ENCODE assay signal across 14 cellular contexts in genomic region chr10:84291389-84291788, GRCh38. TPM values are rescaled to one million over a fixed set of nuclear protein-coding genes. Genes with fewer than 3 reads are reported as not detected.
DNase-seq lines count a peak whose midpoint lies in the region; ATAC-seq and TF ChIP-seq lines count a peak whose summit lies in the region.
"Had no signal": no experiment of that assay in that cellular context is flagged by ENCODE, and none has a peak within 500 bp of the region (broad histone marks: within the 10 kb centered on the region; RNA-seq: fewer than 3 reads in every experiment).

No MANE protein-coding gene starts in this region.

- peaks cover 30% of the 10 kb centered on the region for H3K27me3 ChIP-seq in A673 (replicated peaks; ENCODE audit: insufficient read depth, low read depth, low read length, poor library complexity)

- H3K27ac ChIP-seq in A673 (ENCODE audit: low read depth, low read length, poor library complexity, severe bottlenecking), result no peak overlapping the region
- H3K27ac ChIP-seq: BLaER1 treated with 17β-estradiol and CSF1 and Interleukin-3, amounts not matched to agents 10 nM and 100 nM had no signal

- H3K9me3 Mint-ChIP-seq in WTC11, result no peaks in the 10 kb centered on the region
- H3K9me3 Mint-ChIP-seq: activated naive CD4-positive, alpha-beta T cell treated with anti-CD3 and anti-CD28 coated beads, Interleukin-2, amount 50 U/mL, for 24 hours had no signal

- peak; percentile 83 for ATAC-seq in WTC11
- ATAC-seq in GM18858 (IDR thresholded peaks at IDR 0.05; ENCODE audit: unreplicated experiment), result no peak
- ATAC-seq: T-helper 17 cell had no signal

- peaks cover 28% of the 10 kb centered on the region for H3K4me1 Mint-ChIP-seq in WTC11
- H3K4me1 Mint-ChIP-seq: activated naive CD4-positive, alpha-beta T cell treated with anti-CD3 and anti-CD28 coated beads, Interleukin-2, amount 50 U/mL, for 24 hours; T-helper 17 cell had no signal

- DNase-seq in A673 (ENCODE audit: low spot score) (peak; percentile 61), HuH-7 (ENCODE audit: low spot score) (peak; percentile 20), WTC11 (ENCODE audit: low spot score) (peak; percentile 48), iPS-NIHi11 (ENCODE audit: low spot score) (peak; percentile 85), NCI-H510A treated with DMSO at 0.1 percent for 48 hours (lab: John Stamatoyannopoulos, UW) (no peak)
- DNase-seq in activated CD4-positive, CD25-positive, alpha-beta regulatory T cell (lab: John Stamatoyannopoulos, UW), result no peak
- DNase-seq in activated CD8-positive, alpha-beta memory T cell treated with anti-CD3 and anti-CD28 coated beads, Interleukin-2, amount 50 U/mL, for 4 hours, result no peak
- DNase-seq: NCI-H2081, occipital lobe, T-helper 17 cell had no signal

- CTCF ChIA-PET in A673 (lab: Charles Lee), result no interaction called here
- CTCF ChIA-PET in WTC11 (lab: Charles Lee), result interaction anchor here (0.9 to 1.0 kb wide), 2 partner anchors 27 to 61 kb away, joined by 3 to 4 read pairs; no protein-coding TSS in a partner anchor

- no peaks in the 10 kb centered on the region for H3K27me3 Mint-ChIP-seq in WTC11 (ENCODE audit: low read depth)
- H3K27me3 Mint-ChIP-seq: activated naive CD4-positive, alpha-beta T cell treated with anti-CD3 and anti-CD28 coated beads, Interleukin-2, amount 50 U/mL, for 24 hours had no signal

- TF ChIP-seq CTCF in A673 (conservative IDR thresholded peaks at IDR 0.05; ENCODE audit: low read depth, low read length) (no peak), WTC11 (IDR thresholded peaks at IDR 0.05) (no peak)

- no peak overlapping the region for H3K4me3 ChIP-seq in A673 (ENCODE audit: low read depth, low read length, poor library complexity, severe bottlenecking)
- H3K4me3 ChIP-seq: BLaER1 treated with 17β-estradiol and CSF1 and Interleukin-3, amounts not matched to agents 10 nM and 100 nM had no signal

- POLR2A ChIA-PET in A673 (lab: Charles Lee; ENCODE audit: low non-redundant PET), result no interaction called here
- POLR2A ChIA-PET in WTC11 (lab: Charles Lee), result no interaction called here

- H3K4me1 ChIP-seq in A673 (ENCODE audit: insufficient read depth, low read length, poor library complexity, severe bottlenecking), result no peaks in the 10 kb centered on the region

- H3K36me3 ChIP-seq in A673 (ENCODE audit: insufficient read depth, low read length, poor library complexity, severe bottlenecking), result no peaks in the 10 kb centered on the region
- H3K36me3 ChIP-seq: BLaER1 treated with 17β-estradiol and CSF1 and Interleukin-3, amounts not matched to agents 10 nM and 100 nM had no signal

- H3K4me3 Mint-ChIP-seq in WTC11, result no peak overlapping the region
- H3K4me3 Mint-ChIP-seq: activated naive CD4-positive, alpha-beta T cell treated with anti-CD3 and anti-CD28 coated beads, Interleukin-2, amount 50 U/mL, for 24 hours; T-helper 17 cell had no signal

- BruUV-seq in A673 (replicated peaks; lab: Mats Ljungman, UMichigan), result no TSS peak

- H3K36me3 Mint-ChIP-seq in WTC11, result no peaks in the 10 kb centered on the region
- H3K36me3 Mint-ChIP-seq: activated naive CD4-positive, alpha-beta T cell treated with anti-CD3 and anti-CD28 coated beads, Interleukin-2, amount 50 U/mL, for 24 hours had no signal

- intact Hi-C loops in A673 (cut with micrococcal nuclease; ENCODE audit: unreplicated experiment), result no loop called here

- H3K9me3 ChIP-seq in A673 (ENCODE audit: low read depth, low read length, poor library complexity, severe bottlenecking), result no peaks in the 10 kb centered on the region
- H3K9me3 ChIP-seq: BLaER1 treated with 17β-estradiol and CSF1 and Interleukin-3, amounts not matched to agents 10 nM and 100 nM had no signal

- H3K27ac Mint-ChIP-seq in WTC11, result no peak overlapping the region
- H3K27ac Mint-ChIP-seq: activated naive CD4-positive, alpha-beta T cell treated with anti-CD3 and anti-CD28 coated beads, Interleukin-2, amount 50 U/mL, for 24 hours; T-helper 17 cell had no signal

TF ChIP-seq in WTC11, 78 proteins besides CTCF, POLR2A, EP300 and RAD21 (continues in another document):
- TF ChIP-seq ZNF317 (CRISPR knock-in tag; IDR thresholded peaks at IDR 0.05; ENCODE audit: borderline replicate concordance, low read depth) (0 out of 2 replicates have a peak, but pooled peaks have one; percentile 45), CBFB (CRISPR knock-in tag; IDR thresholded peaks at IDR 0.05; ENCODE audit: low read depth) (no peak), GABPB1 (CRISPR knock-in tag; IDR thresholded peaks at IDR 0.05) (no peak), NR1H2 (CRISPR knock-in tag; IDR thresholded peaks at IDR 0.05) (no peak), ZNF416 (CRISPR knock-in tag; IDR thresholded peaks at IDR 0.05) (no peak), RELA (CRISPR knock-in tag; IDR thresholded peaks at IDR 0.05; ENCODE audit: borderline replicate concordance) (peak; percentile 74; the same call in 1 of the 2 replicates), KAT7 (CRISPR knock-in tag; IDR thresholded peaks at IDR 0.05; ENCODE audit: borderline replicate concordance) (peak; percentile 90; the same call in 1 of the 2 replicates), ZNF121 (CRISPR knock-in tag; IDR thresholded peaks at IDR 0.05) (0 out of 2 replicates have a peak, but pooled peaks have one; percentile 9), TEAD1 (CRISPR knock-in tag; IDR thresholded peaks at IDR 0.05) (peak; percentile 95), ZNF425 (CRISPR knock-in tag; conservative IDR thresholded peaks at IDR 0.05) (no peak), TEAD4 (CRISPR knock-in tag; IDR thresholded peaks at IDR 0.05) (peak; percentile 98), GTF2I (CRISPR knock-in tag; conservative IDR thresholded peaks at IDR 0.05) (no peak), ATF3 (CRISPR knock-in tag; conservative IDR thresholded peaks at IDR 0.05) (no peak), USF2 (CRISPR knock-in tag; IDR thresholded peaks at IDR 0.05) (no peak), SOX15 (CRISPR knock-in tag; IDR thresholded peaks at IDR 0.05) (no peak), ZNF396 (CRISPR knock-in tag; IDR thresholded peaks at IDR 0.05; ENCODE audit: borderline replicate concordance) (peak; percentile 93; the same call in 1 of the 2 replicates)
- TF ChIP-seq, protein P1, sequence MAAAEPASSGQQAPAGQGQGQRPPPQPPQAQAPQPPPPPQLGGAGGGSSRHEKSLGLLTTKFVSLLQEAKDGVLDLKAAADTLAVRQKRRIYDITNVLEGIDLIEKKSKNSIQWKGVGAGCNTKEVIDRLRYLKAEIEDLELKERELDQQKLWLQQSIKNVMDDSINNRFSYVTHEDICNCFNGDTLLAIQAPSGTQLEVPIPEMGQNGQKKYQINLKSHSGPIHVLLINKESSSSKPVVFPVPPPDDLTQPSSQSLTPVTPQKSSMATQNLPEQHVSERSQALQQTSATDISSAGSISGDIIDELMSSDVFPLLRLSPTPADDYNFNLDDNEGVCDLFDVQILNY (CRISPR knock-in tag; IDR thresholded peaks at IDR 0.05), result no peak
- TF ChIP-seq, protein P2, sequence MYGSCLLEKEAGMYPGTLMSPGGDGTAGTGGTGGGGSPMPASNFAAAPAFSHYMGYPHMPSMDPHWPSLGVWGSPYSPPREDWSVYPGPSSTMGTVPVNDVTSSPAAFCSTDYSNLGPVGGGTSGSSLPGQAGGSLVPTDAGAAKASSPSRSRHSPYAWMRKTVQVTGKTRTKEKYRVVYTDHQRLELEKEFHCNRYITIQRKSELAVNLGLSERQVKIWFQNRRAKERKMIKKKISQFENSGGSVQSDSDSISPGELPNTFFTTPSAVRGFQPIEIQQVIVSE (CRISPR knock-in tag; IDR thresholded peaks at IDR 0.05; ENCODE audit: borderline replicate concordance), result no peak
- TF ChIP-seq, protein P3, sequence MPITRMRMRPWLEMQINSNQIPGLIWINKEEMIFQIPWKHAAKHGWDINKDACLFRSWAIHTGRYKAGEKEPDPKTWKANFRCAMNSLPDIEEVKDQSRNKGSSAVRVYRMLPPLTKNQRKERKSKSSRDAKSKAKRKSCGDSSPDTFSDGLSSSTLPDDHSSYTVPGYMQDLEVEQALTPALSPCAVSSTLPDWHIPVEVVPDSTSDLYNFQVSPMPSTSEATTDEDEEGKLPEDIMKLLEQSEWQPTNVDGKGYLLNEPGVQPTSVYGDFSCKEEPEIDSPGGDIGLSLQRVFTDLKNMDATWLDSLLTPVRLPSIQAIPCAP (CRISPR knock-in tag; IDR thresholded peaks at IDR 0.05), result peak; percentile 87; the same call in 1 of the 2 replicates

RNA-seq across cellular contexts. Expression of gene CCSER2, which starts 37.0 kb away (rescaled TPM):
- total RNA-seq in A673 (2021), result 44.1 and 44.4 TPM in 2 replicates
- total RNA-seq in WTC11 (2021), result 21.4 to 30.6 TPM (median 22.7 TPM) in 3 replicates

RNA-seq across cellular contexts. Expression of gene RGR, which starts 46.5 kb away (rescaled TPM):
- total RNA-seq in A673 (2021) (not detected in 2 replicates), WTC11 (2021) (not detected in 3 replicates)
- total RNA-seq: glomerular endothelial cell, T-helper 17 cell had no signal

RNA-seq across cellular contexts. Expression of gene LRIT1, which starts 50.0 kb away (rescaled TPM):
- total RNA-seq in A673 (2021) (not detected in 2 replicates), WTC11 (2021) (not detected in 3 replicates)
- total RNA-seq: glomerular endothelial cell, occipital lobe, T-helper 17 cell had no signal

Comparison
In these comparisons a context has a peak if more than half of its experiments do, and no peak if none do; other contexts are left out.
1. DNase-seq: peak in A673 (single experiment), HuH-7 (single experiment), WTC11 (single experiment) and iPS-NIHi11 (single experiment); none in NCI-H510A treated with DMSO at 0.1 percent for 48 hours (single experiment), activated CD4-positive, CD25-positive, alpha-beta regulatory T cell (0 of 4) and activated CD8-positive, alpha-beta memory T cell treated with anti-CD3 and anti-CD28 coated beads, Interleukin-2, amount 50 U/mL, for 4 hours (single experiment).